In genomic region chr4:61273237-61273636, GRCh38 we compare ENCODE assay signal across 13 cellular contexts.
DNase-seq lines count a peak whose midpoint lies in the region; ATAC-seq and TF ChIP-seq lines count a peak whose summit lies in the region.
"Had no signal": no experiment of that assay in that cellular context is flagged by ENCODE, and none has a peak within 500 bp of the region (broad histone marks: within the 10 kb centered on the region; RNA-seq: fewer than 3 reads in every experiment).

No MANE protein-coding gene starts in this region.

- no peaks in the 10 kb centered on the region for H3K27me3 ChIP-seq in BLaER1 treated with 17β-estradiol and CSF1 and Interleukin-3, amounts not matched to agents 10 nM and 100 nM
- no peaks in the 10 kb centered on the region for H3K27me3 ChIP-seq in left lung

- CTCF ChIA-PET in RWPE1 (lab: Yijun Ruan, JAX), result interaction anchor here (0.8 kb wide), 1 partner anchor 87 kb away, joined by 3 read pairs; no protein-coding TSS in a partner anchor

- H3K4me3 ChIP-seq in BLaER1 treated with 17β-estradiol and CSF1 and Interleukin-3, amounts not matched to agents 10 nM and 100 nM, result no peak overlapping the region; a peak in 1 of 20 replicates
- H3K4me3 ChIP-seq in left lung, result no peak overlapping the region

- POLR2A ChIA-PET in RWPE1 (lab: Yijun Ruan, JAX; ENCODE audit: low non-redundant PET), result no interaction called here

- no peaks in the 10 kb centered on the region for H4K20me1 ChIP-seq in BLaER1 treated with 17β-estradiol and CSF1 and Interleukin-3, amounts not matched to agents 10 nM and 100 nM

- DNase-seq in MV-4-11 (lab: John Stamatoyannopoulos, UW) (peak; percentile 98), cerebellar cortex (ENCODE audit: low spot score) (peak; percentile 35), left lung (no peak), RWPE1 (ENCODE audit: low spot score) (no peak)
- DNase-seq: activated CD8-positive, alpha-beta memory T cell treated with anti-CD3 and anti-CD28 coated beads, Interleukin-2, amount 50 U/mL, for 4 hours; activated naive CD8-positive, alpha-beta T cell treated with anti-CD3 and anti-CD28 coated beads for 36 hours; HCEC 1CT; NCI-H1048; T-cell had no signal

- no peaks in the 10 kb centered on the region for H3K9me3 ChIP-seq in BLaER1 treated with 17β-estradiol and CSF1 and Interleukin-3, amounts not matched to agents 10 nM and 100 nM (replicated peaks in 1 of 11)
- H3K9me3 ChIP-seq in left lung, result no peaks in the 10 kb centered on the region

- peaks cover 0 to 23% (median 2%) of the 10 kb centered on the region in 10 experiments; a peak in 9 of 20 replicates for H3K4me1 ChIP-seq in BLaER1 treated with 17β-estradiol and CSF1 and Interleukin-3, amounts not matched to agents 10 nM and 100 nM
- peaks cover 0 to 7% of the 10 kb centered on the region in 2 donors for H3K4me1 ChIP-seq in left lung

- H3K9ac ChIP-seq in BLaER1 treated with 17β-estradiol and CSF1 and Interleukin-3, amounts not matched to agents 10 nM and 100 nM, result 0 out of 22 replicates have a peak overlapping the region, but pooled peaks of 1 of the 11 experiments have one; percentile 35

- ATAC-seq in left lung (peak; percentile 33), SK-N-SH treated with all-trans-retinoic acid at 6 μM for 48 hours (no peak), GM18517 (IDR thresholded peaks at IDR 0.05; ENCODE audit: unreplicated experiment) (no peak), HG03175 (IDR thresholded peaks at IDR 0.05; ENCODE audit: unreplicated experiment) (no peak)
- ATAC-seq: T-cell had no signal

- H3K4me2 ChIP-seq in BLaER1 treated with 17β-estradiol and CSF1 and Interleukin-3, amounts not matched to agents 10 nM and 100 nM, result peak overlapping the region in 6 of 11 experiments; percentile 2 to 76 (median 46); a peak in 10 of 22 replicates

- TF ChIP-seq CTCF in left lung (IDR thresholded peaks at IDR 0.05) (no peak), RWPE1 (conservative IDR thresholded peaks at IDR 0.05; ENCODE audit: low read depth) (no peak)

- peak overlapping the region in 5 of 11 experiments; percentile 16 to 63 (median 37); a peak in 4 of 22 replicates for H3K27ac ChIP-seq in BLaER1 treated with 17β-estradiol and CSF1 and Interleukin-3, amounts not matched to agents 10 nM and 100 nM
- H3K27ac ChIP-seq in left lung (no peak overlapping the region), RWPE1 (no peak overlapping the region)

- intact Hi-C loops in left lung (cut with DNase I), result no loop called here

- H3K36me3 ChIP-seq in BLaER1 treated with 17β-estradiol and CSF1 and Interleukin-3, amounts not matched to agents 10 nM and 100 nM, result no peaks in the 10 kb centered on the region
- H3K36me3 ChIP-seq in left lung, result no peaks in the 10 kb centered on the region

TF ChIP-seq in SK-N-SH treated with all-trans-retinoic acid at 6 μM for 48 hours, 23 proteins besides CTCF, POLR2A, EP300 and RAD21:
- TF ChIP-seq SNAI2 (CRISPR knock-in tag; IDR thresholded peaks at IDR 0.05) (no peak), ZC3H10 (CRISPR knock-in tag; IDR thresholded peaks at IDR 0.05) (no peak)
TF ChIP-seq in SK-N-SH treated with all-trans-retinoic acid at 6 μM for 48 hours: peak in this region for 0.

Comparison
In these comparisons a context has a peak if more than half of its experiments do, and no peak if none do; other contexts are left out.
1. DNase-seq: peak in MV-4-11 (single experiment) and cerebellar cortex (single experiment); none in left lung (0 of 2) and RWPE1 (single experiment).